4 cellular contexts compared by ENCODE assay signal in the genomic region with DNA sequence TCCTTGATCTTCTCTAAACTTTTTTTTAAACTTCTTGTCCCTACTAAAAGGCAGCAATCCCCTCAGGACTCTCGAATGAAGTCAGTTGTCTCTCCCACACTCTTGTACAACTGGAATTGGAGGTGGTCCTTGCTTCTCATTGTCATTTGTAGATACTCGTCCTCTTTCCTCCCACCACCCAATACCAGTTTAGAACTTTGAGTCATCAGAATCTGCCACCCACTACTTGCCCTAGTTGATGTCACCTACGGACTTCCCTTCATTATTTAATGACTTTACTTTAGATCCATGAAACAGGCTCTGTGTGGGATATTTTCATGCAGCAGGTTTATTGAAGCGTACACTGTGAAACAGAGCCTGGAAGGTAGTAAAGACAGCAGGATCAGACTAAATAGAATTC. TPM values are rescaled to one million over a fixed set of nuclear protein-coding genes. Genes with fewer than 3 reads are reported as not detected.
"Had no signal": no experiment of that assay in that cellular context is flagged by ENCODE, and none has a peak within 500 bp of the region (broad histone marks: within the 10 kb centered on the region; RNA-seq: fewer than 3 reads in every experiment).

No MANE protein-coding gene starts in this region.

- ATAC-seq: GM12878 had no signal

- H3K4me3 ChIP-seq: GM12878 had no signal

- DNase-seq: GDM1, GF-D8 had no signal

RNA-seq across cellular contexts. Expression of gene LHFPL3, which starts 28.6 kb away (rescaled TPM):
- total RNA-seq: G401, GM12878 had no signal
